In the genomic region with DNA sequence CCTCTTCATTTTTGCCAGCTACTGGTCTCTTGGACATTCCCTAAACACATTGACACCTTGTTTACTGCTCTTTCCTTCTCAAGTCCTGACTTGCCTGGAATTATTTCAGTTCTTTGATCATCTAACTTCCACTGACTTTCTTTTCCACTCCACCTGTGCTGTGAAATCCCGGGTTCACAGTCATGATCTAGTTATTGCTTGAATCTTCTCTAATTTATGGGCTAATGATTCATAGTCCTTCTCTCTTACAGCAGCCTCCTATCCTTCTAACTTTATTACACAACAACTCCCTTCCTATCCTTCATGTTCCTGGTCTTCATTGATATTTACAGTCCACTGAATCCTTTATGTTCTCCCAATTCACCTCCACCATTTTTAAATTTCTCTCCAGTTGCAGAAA, we compare ENCODE assay signal across 18 cellular contexts.
"Had no signal": no experiment of that assay in that cellular context is flagged by ENCODE, and none has a peak within 500 bp of the region (broad histone marks: within the 10 kb centered on the region; RNA-seq: fewer than 3 reads in every experiment).

No MANE protein-coding gene starts in this region.

- H3K9me3 ChIP-seq: prostate gland, right lobe of liver, upper lobe of left lung had no signal

- H3K27me3 ChIP-seq: cardiac muscle cell, right lobe of liver, suprapubic skin, upper lobe of left lung had no signal

- H3K4me1 Mint-ChIP-seq: activated CD4-positive, alpha-beta memory T cell treated with anti-CD3 and anti-CD28 coated beads, Interleukin-2, amount 10 ng/mL, durations not matched to agents 7 days and 5 days; activated naive CD8-positive, alpha-beta T cell treated with anti-CD3 and anti-CD28 coated beads, Interleukin-2, amount 10 ng/mL, durations not matched to agents 7 days and 5 days; immature natural killer cell; natural killer cell had no signal

- DNase-seq: activated CD4-positive, alpha-beta memory T cell treated with anti-CD3 and anti-CD28 coated beads, Interleukin-2, amount 10 ng/mL, durations not matched to agents 7 days and 5 days; activated naive CD8-positive, alpha-beta T cell treated with anti-CD3 and anti-CD28 coated beads, Interleukin-2, amount 10 ng/mL, durations not matched to agents 7 days and 5 days; activated T-cell treated with anti-CD3 and anti-CD28 coated beads, Interleukin-2, amount 50 U/mL, for 48 hours; aorta; glutamatergic neuron; immature natural killer cell; natural killer cell; nucleus accumbens; right lobe of liver; stimulated activated CD4-positive, alpha-beta T cell treated with anti-CD3 and anti-CD28 coated beads, Interleukin-12 subunit alpha, Interleukin-12 subunit beta, amount 100 ng/mL, for 4 hours; stimulated activated CD4-positive, alpha-beta T cell treated with anti-CD3 and anti-CD28 coated beads, Interleukin-2, amount 100 ng/mL, for 48 hours; stimulated activated naive CD4-positive, alpha-beta T cell treated with Interleukin-2 at 50 U/mL for 16 hours; T1000; upper lobe of left lung had no signal

- H3K4me1 ChIP-seq: prostate gland, right lobe of liver had no signal

- ATAC-seq: left lobe of liver, natural killer cell, right lobe of liver had no signal

- H3K36me3 ChIP-seq: cardiac muscle cell, prostate gland, right lobe of liver, suprapubic skin, upper lobe of left lung had no signal

- H3K27ac ChIP-seq: cardiac muscle cell, prostate gland, right lobe of liver, suprapubic skin, upper lobe of left lung had no signal

- H3K36me3 Mint-ChIP-seq: activated naive CD8-positive, alpha-beta T cell treated with anti-CD3 and anti-CD28 coated beads, Interleukin-2, amount 10 ng/mL, durations not matched to agents 7 days and 5 days; immature natural killer cell; natural killer cell had no signal

- H3K4me3 Mint-ChIP-seq: activated CD4-positive, alpha-beta memory T cell treated with anti-CD3 and anti-CD28 coated beads, Interleukin-2, amount 10 ng/mL, durations not matched to agents 7 days and 5 days; activated naive CD8-positive, alpha-beta T cell treated with anti-CD3 and anti-CD28 coated beads, Interleukin-2, amount 10 ng/mL, durations not matched to agents 7 days and 5 days; immature natural killer cell; natural killer cell had no signal

- H3K27ac Mint-ChIP-seq: activated CD4-positive, alpha-beta memory T cell treated with anti-CD3 and anti-CD28 coated beads, Interleukin-2, amount 10 ng/mL, durations not matched to agents 7 days and 5 days; activated naive CD8-positive, alpha-beta T cell treated with anti-CD3 and anti-CD28 coated beads, Interleukin-2, amount 10 ng/mL, durations not matched to agents 7 days and 5 days; immature natural killer cell; natural killer cell had no signal

- H3K4me3 ChIP-seq: cardiac muscle cell, prostate gland, right lobe of liver, suprapubic skin, upper lobe of left lung had no signal

- H3K9me3 Mint-ChIP-seq: activated CD4-positive, alpha-beta memory T cell treated with anti-CD3 and anti-CD28 coated beads, Interleukin-2, amount 10 ng/mL, durations not matched to agents 7 days and 5 days; activated naive CD8-positive, alpha-beta T cell treated with anti-CD3 and anti-CD28 coated beads, Interleukin-2, amount 10 ng/mL, durations not matched to agents 7 days and 5 days; immature natural killer cell; natural killer cell had no signal
